In the genomic region with DNA sequence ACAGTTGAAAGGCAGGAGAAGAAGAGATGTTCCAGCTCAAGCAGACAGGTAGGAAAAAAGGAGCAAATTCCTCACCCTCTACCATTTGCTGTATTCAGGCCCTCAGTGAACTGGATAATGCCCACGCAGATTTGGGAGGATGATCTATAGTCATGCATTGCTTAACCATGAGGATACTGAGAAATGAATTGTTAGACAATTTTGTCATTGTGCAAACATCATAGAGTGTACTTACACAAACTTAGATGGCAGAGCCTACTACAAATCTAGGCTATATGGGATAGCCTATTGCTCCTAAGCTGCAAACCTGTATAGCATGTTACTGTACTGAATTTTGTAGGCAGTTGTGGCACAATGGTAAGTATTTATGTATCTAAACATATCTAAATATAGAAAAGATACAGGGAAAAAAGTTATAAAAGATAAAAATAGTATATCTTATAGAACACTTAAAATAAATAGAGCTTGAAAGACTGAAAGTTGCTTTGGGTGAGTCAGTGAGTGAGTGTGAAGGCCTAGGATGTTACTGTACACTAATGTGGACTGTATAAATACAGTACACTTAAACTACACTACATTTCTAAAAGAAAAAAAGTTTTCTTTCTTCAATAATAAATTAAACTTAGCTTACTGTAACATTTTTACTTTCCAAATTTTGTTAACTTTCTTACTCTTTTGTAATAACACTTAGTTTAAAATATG, we compare ENCODE assay signal across 16 cellular contexts.
A peak's percentile ranks its signal among the peaks of the same experiment; 100 is the strongest.
DNase-seq lines count a peak whose midpoint lies in the region; ATAC-seq and TF ChIP-seq lines count a peak whose summit lies in the region.
"Had no signal": no experiment of that assay in that cellular context is flagged by ENCODE, and none has a peak within 500 bp of the region (broad histone marks: within the 10 kb centered on the region; RNA-seq: fewer than 3 reads in every experiment).

No MANE protein-coding gene starts in this region.

- H3K4me1 ChIP-seq in skeletal muscle satellite cell (ENCODE audit: control insufficient read depth, insufficient read depth, low read length), result peaks cover 16% of the 10 kb centered on the region
- H3K4me1 ChIP-seq: Caco-2 had no signal

- H3K4me1 Mint-ChIP-seq in HFFc6 (ENCODE audit: low read depth), result peaks cover 48% of the 10 kb centered on the region

- in situ Hi-C loops in astrocyte of the spinal cord (cut with HindIII; ENCODE audit: low sequenced_read_pairs), result no loop called here

- peak overlapping the region; percentile 24 for H3K4me2 ChIP-seq in skeletal muscle satellite cell (ENCODE audit: low read length)
- H3K4me2 ChIP-seq: KMS-11, PC-9 had no signal

- H3K9me3 Mint-ChIP-seq in HFFc6, result no peaks in the 10 kb centered on the region
- H3K9me3 Mint-ChIP-seq: CD4-positive, alpha-beta T cell had no signal

- no peak overlapping the region for H3K27ac Mint-ChIP-seq in HFFc6
- H3K27ac Mint-ChIP-seq: CD4-positive, alpha-beta T cell had no signal

- peak; percentile 28 for DNase-seq in ELR (ENCODE audit: low read depth)
- peak; percentile 20 for DNase-seq in astrocyte of the spinal cord (ENCODE audit: low read depth, low spot score)
- DNase-seq in foreskin fibroblast, result peak; percentile 21 to 58
- DNase-seq in HFFc6, result no peak
- DNase-seq in left cardiac atrium, result no peak
- DNase-seq: Caco-2; CD4-positive, alpha-beta T cell; NCI-H1417 treated with DMSO at 0.1 percent for 48 hours; NCI-H187 treated with DMSO at 0.1 percent for 48 hours; NCI-H2227 treated with DMSO at 0.1 percent for 48 hours; NCI-H510A treated with DMSO at 0.1 percent for 48 hours; PC-9; SIG-M5 had no signal

- ATAC-seq in GM21528 (IDR thresholded peaks at IDR 0.05; ENCODE audit: low FRiP score, unreplicated experiment), result no peak
- ATAC-seq in left cardiac atrium, result no peak

- no peak overlapping the region for H3K4me3 Mint-ChIP-seq in HFFc6
- H3K4me3 Mint-ChIP-seq: CD4-positive, alpha-beta T cell had no signal

- H3K4me3 ChIP-seq in astrocyte of the spinal cord (ENCODE audit: low read depth, low read length) (no peak overlapping the region), foreskin fibroblast (ENCODE audit: low read depth in 1 of 2, low read length in 2 of 2) (no peak overlapping the region), skeletal muscle satellite cell (ENCODE audit: low read length) (no peak overlapping the region)
- H3K4me3 ChIP-seq: PC-9 had no signal

- H3K9ac ChIP-seq in skeletal muscle satellite cell (ENCODE audit: low read depth, low read length), result no peak overlapping the region
- H3K9ac ChIP-seq: KMS-11 had no signal

- no peak for TF ChIP-seq CTCF in astrocyte of the spinal cord (IDR thresholded peaks at IDR 0.05; ENCODE audit: low read depth, low read length)
- no peak for TF ChIP-seq CTCF in foreskin fibroblast (IDR thresholded peaks at IDR 0.05; ENCODE audit: low read depth, low read length)
- no peak for TF ChIP-seq CTCF in HFFc6 (IDR thresholded peaks at IDR 0.05)

- no peaks in the 10 kb centered on the region for H3K9me3 ChIP-seq in skeletal muscle satellite cell (replicated peaks; ENCODE audit: low read length)
- H3K9me3 ChIP-seq: Caco-2 had no signal

- no peaks in the 10 kb centered on the region for H3K27me3 ChIP-seq in skeletal muscle satellite cell (ENCODE audit: control insufficient read depth, insufficient read depth, low read length)

- no peaks in the 10 kb centered on the region for H3K36me3 Mint-ChIP-seq in HFFc6 (ENCODE audit: low read depth)

- H3K36me3 ChIP-seq in skeletal muscle satellite cell (ENCODE audit: insufficient read depth, low read length), result no peaks in the 10 kb centered on the region

- no peaks in the 10 kb centered on the region for H3K27me3 Mint-ChIP-seq in HFFc6 (ENCODE audit: insufficient read depth)
- H3K27me3 Mint-ChIP-seq: CD4-positive, alpha-beta T cell had no signal

- intact Hi-C loops in left cardiac atrium (cut with DNase I), result no loop called here

Comparison
In these comparisons a context has a peak if more than half of its experiments do, and no peak if none do; other contexts are left out.
1. DNase-seq: peak in ELR (single experiment), astrocyte of the spinal cord (single experiment) and foreskin fibroblast (2 of 2); none in HFFc6 (single experiment) and left cardiac atrium (single experiment).